ENCODE assay signal across 9 cellular contexts in the genomic region with DNA sequence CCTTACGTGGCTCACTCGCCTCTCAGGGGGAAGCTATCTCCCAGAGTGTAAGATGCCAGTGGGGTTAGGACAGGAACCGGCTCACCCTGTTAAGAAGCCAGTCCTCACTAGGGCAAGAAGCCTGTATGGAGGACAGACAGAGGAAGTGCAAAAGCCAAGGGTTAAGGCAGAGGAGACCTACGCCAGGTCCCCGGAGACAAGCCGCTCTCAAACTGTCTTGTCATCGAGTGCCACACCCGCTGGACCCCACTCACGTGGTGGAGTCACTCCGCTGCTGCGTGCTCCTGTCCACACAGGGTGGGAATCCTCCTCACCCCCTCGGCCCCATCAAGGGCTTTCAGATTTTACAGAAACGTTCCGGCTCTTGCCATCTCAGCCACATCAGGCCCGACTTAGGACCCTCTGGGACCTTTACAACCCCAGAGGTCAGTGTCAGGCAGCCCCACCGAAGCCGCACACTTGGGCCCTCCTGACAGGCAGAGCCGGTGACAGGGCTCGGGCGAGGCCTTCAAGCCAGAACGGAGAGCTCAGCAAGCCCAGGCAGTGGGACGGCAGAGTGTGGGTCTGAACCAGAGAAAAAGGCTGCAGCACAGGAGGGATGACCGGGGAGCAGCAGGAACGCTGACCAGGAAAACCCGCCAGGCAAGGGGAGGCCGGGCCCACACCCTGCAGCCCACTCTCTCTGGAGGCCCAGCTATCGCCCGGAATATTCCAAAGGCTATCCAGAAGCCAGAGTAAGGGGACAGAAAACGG.
DNase-seq lines count a peak whose midpoint lies in the region; ATAC-seq and TF ChIP-seq lines count a peak whose summit lies in the region.
"Had no signal": no experiment of that assay in that cellular context is flagged by ENCODE, and none has a peak within 500 bp of the region (broad histone marks: within the 10 kb centered on the region; RNA-seq: fewer than 3 reads in every experiment).

No MANE protein-coding gene starts in this region.

- H3K4me1 ChIP-seq in Peyer's patch, result peaks cover 0 to 22% (median 11%) of the 10 kb centered on the region in 4 donors
- peaks cover 38 to 67% (median 60%) of the 10 kb centered on the region in 4 donors for H3K4me1 ChIP-seq in esophagus muscularis mucosa
- H3K4me1 ChIP-seq in muscle layer of colon (ENCODE audit: insufficient read depth, low read length), result peaks cover 44% of the 10 kb centered on the region
- H3K4me1 ChIP-seq in tibial artery, result peaks cover 12 to 42% (median 35%) of the 10 kb centered on the region in 4 donors
- H3K4me1 ChIP-seq in foreskin keratinocyte, result no peaks in the 10 kb centered on the region

- no peak for ATAC-seq in GM21528 (IDR thresholded peaks at IDR 0.05; ENCODE audit: low FRiP score, unreplicated experiment)
- no peak for ATAC-seq in foreskin keratinocyte

- intact Hi-C loops in esophagus muscularis mucosa (cut with DNase I) (no loop called here), tibial artery (cut with DNase I; ENCODE audit: low total_unique reads) (no loop called here)

- DNase-seq in Peyer's patch (peak in 1 of 3 donors; percentile 45), esophagus muscularis mucosa (ENCODE audit: extremely low spot score) (peak; percentile 92), tibial artery (no peak), DMS153 (lab: John Stamatoyannopoulos, UW) (no peak), foreskin keratinocyte (no peak), substantia nigra (lab: John Stamatoyannopoulos, UW) (no peak)
- DNase-seq: T-helper 9 cell had no signal

- no peaks in the 10 kb centered on the region for H3K27me3 ChIP-seq in Peyer's patch
- H3K27me3 ChIP-seq in esophagus muscularis mucosa, result no peaks in the 10 kb centered on the region
- no peaks in the 10 kb centered on the region for H3K27me3 ChIP-seq in muscle layer of colon (ENCODE audit: control insufficient read depth in 1 of 2, insufficient read depth in 2 of 2, low read length in 2 of 2)
- no peaks in the 10 kb centered on the region for H3K27me3 ChIP-seq in tibial artery
- no peaks in the 10 kb centered on the region for H3K27me3 ChIP-seq in foreskin keratinocyte

- 71% methylated on average over 29 of the region's 29 CpGs for WGBS in esophagus muscularis mucosa

- H3K36me3 ChIP-seq in Peyer's patch, result no peaks in the 10 kb centered on the region
- H3K36me3 ChIP-seq in esophagus muscularis mucosa, result no peaks in the 10 kb centered on the region
- H3K36me3 ChIP-seq in muscle layer of colon (ENCODE audit: insufficient read depth, low read length), result no peaks in the 10 kb centered on the region
- H3K36me3 ChIP-seq in tibial artery, result no peaks in the 10 kb centered on the region

- TF ChIP-seq POLR2A in Peyer's patch (IDR thresholded peaks at IDR 0.05) (no peak), esophagus muscularis mucosa (IDR thresholded peaks at IDR 0.05; ENCODE audit: low read depth) (no peak)

- H3K9me3 ChIP-seq in Peyer's patch (no peaks in the 10 kb centered on the region), esophagus muscularis mucosa (no peaks in the 10 kb centered on the region), muscle layer of colon (ENCODE audit: low read length) (no peaks in the 10 kb centered on the region), tibial artery (no peaks in the 10 kb centered on the region)

- H3K9ac ChIP-seq in muscle layer of colon (ENCODE audit: low read length), result peak overlapping the region; percentile 44

- peak overlapping the region; percentile 53 to 85 (median 76) for H3K27ac ChIP-seq in Peyer's patch
- H3K27ac ChIP-seq in esophagus muscularis mucosa (replicated peaks in 1 of 4), result peak overlapping the region; percentile 85 to 90 (median 89)
- peak overlapping the region; percentile 79 for H3K27ac ChIP-seq in muscle layer of colon (ENCODE audit: low read depth, low read length)
- peak overlapping the region; percentile 69 to 76 for H3K27ac ChIP-seq in tibial artery
- H3K27ac ChIP-seq in foreskin keratinocyte, result no peak overlapping the region
- no peak overlapping the region for H3K27ac ChIP-seq in substantia nigra (ENCODE audit: low read depth, low read length, poor library complexity, severe bottlenecking)

- TF ChIP-seq CTCF in Peyer's patch (IDR thresholded peaks at IDR 0.05), result no peak
- no peak for TF ChIP-seq CTCF in esophagus muscularis mucosa (IDR thresholded peaks at IDR 0.05)
- TF ChIP-seq CTCF in tibial artery (IDR thresholded peaks at IDR 0.05), result no peak
- no peak for TF ChIP-seq CTCF in foreskin keratinocyte (conservative IDR thresholded peaks at IDR 0.05)

- TF ChIP-seq EP300 in esophagus muscularis mucosa (IDR thresholded peaks at IDR 0.05), result no peak

- H3K4me3 ChIP-seq in Peyer's patch (no peak overlapping the region), esophagus muscularis mucosa (peak overlapping the region; percentile 15 to 44 (median 27)), muscle layer of colon (ENCODE audit: low read depth in 1 of 2, low read length in 2 of 2) (peak overlapping the region in 1 of 2 donors; percentile 38), tibial artery (peak overlapping the region in 1 of 2 donors; percentile 6)

Comparison
In these comparisons a context has a peak if more than half of its experiments do, and no peak if none do; other contexts are left out.
1. H3K27ac ChIP-seq: peak in Peyer's patch (4 of 4), esophagus muscularis mucosa (4 of 4), muscle layer of colon (single experiment) and tibial artery (2 of 2); none in foreskin keratinocyte (single experiment) and substantia nigra (single experiment).
2. H3K4me3 ChIP-seq: peak in esophagus muscularis mucosa (4 of 4); none in Peyer's patch (0 of 4).